ENCODE assay signal across 8 cellular contexts in the genomic region with DNA sequence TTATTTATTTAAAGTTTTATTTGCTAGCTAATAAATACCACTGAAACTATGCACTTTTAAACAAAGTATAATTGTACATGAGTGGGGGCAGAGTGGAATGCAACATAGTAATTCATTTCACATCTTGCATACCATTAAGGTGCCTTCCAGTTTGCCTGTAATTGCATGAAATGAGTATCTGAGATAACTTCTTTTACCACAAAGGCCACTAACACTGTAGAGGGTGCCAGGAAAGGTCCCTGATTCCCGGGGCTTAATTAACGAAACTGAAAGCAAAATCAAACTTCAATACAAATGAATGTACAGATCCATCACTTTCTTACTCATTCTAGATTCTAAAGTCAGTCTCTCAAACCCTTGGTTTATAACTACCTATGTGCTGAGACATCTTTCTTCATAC. TPM values are rescaled to one million over a fixed set of nuclear protein-coding genes. Genes with fewer than 3 reads are reported as not detected.
DNase-seq lines count a peak whose midpoint lies in the region; ATAC-seq, FAIRE-seq and TF ChIP-seq lines count a peak whose summit lies in the region.

No MANE protein-coding gene starts in this region.

- in situ Hi-C loops in HepG2 (cut with HindIII; ENCODE audit: extremely low pct_ligation_motif_present, low pct_unique_long_range_greater_than_20kb) (no loop called here), gastrocnemius medialis (cut with MboI; ENCODE audit: low sequenced_read_pairs in 4 of 4) (no loop called here)

- H3K27ac ChIP-seq in liver (ENCODE audit: low read depth in 1 of 2, low read length in 2 of 2) = no peak overlapping the region
- H3K27ac ChIP-seq in HepG2 (ENCODE audit: extremely low read length, insufficient read depth, low read length) = no peak overlapping the region
- no peak overlapping the region for H3K27ac ChIP-seq in PC-9
- H3K27ac ChIP-seq in coronary artery = peak overlapping the region in 1 of 2 donors; percentile 94
- peak overlapping the region in 1 of 4 donors; percentile 75 for H3K27ac ChIP-seq in gastrocnemius medialis

- no peaks in the 10 kb centered on the region; the same call in 1 of the 2 replicates for H3K9me2 ChIP-seq in PC-9 (ENCODE audit: insufficient read depth)

- H3K4me3 ChIP-seq in liver (ENCODE audit: low read depth in 1 of 3, low read length in 3 of 3) = peak overlapping the region; percentile 37 to 50 (median 41)
- H3K4me3 ChIP-seq in HepG2 (replicated peaks in 1 of 3; ENCODE audit: insufficient read depth in 1 of 3, low read depth in 2 of 3, low read length in 3 of 3) = no peak overlapping the region
- peak overlapping the region; percentile 93 for H3K4me3 ChIP-seq in PC-9
- peak overlapping the region; percentile 91 for H3K4me3 ChIP-seq in coronary artery
- H3K4me3 ChIP-seq in gastrocnemius medialis = peak overlapping the region; percentile 66 to 89 (median 84)

- H3K9ac ChIP-seq in liver (ENCODE audit: low read depth in 1 of 2, low read length in 2 of 2) = peak overlapping the region; percentile 3 to 91
- no peak overlapping the region for H3K9ac ChIP-seq in HepG2 (ENCODE audit: insufficient read depth, low read depth, low read length)

- BruUV-seq in HepG2 (replicated peaks; lab: Mats Ljungman, UMichigan) (no TSS peak), PC-9 (replicated peaks; lab: Mats Ljungman, UMichigan) (no TSS peak)

- H3K79me2 ChIP-seq in HepG2 (ENCODE audit: insufficient read depth, low read length) (no peaks in the 10 kb centered on the region), PC-9 (ENCODE audit: low read depth) (peaks cover 34% of the 10 kb centered on the region)

- H3K27me3 ChIP-seq in liver (ENCODE audit: control insufficient read depth in 4 of 4, insufficient read depth in 4 of 4, low read length in 3 of 4) (no peaks in the 10 kb centered on the region), HepG2 (ENCODE audit: control insufficient read depth in 1 of 2, insufficient read depth in 2 of 2, low read length in 2 of 2) (peaks cover 0 to 11% of the 10 kb centered on the region in 2 experiments; a peak in 2 of 5 replicates), PC-9 (ENCODE audit: insufficient read depth, low read depth) (no peaks in the 10 kb centered on the region), gastrocnemius medialis (no peaks in the 10 kb centered on the region)

- DNase-seq in HepG2 (ENCODE audit: low spot score) (no peak), PC-9 (no peak), coronary artery (ENCODE audit: low spot score) (no peak), gastrocnemius medialis (no peak), Kasumi-1 (lab: John Stamatoyannopoulos, UW) (no peak), SK-N-DZ (ENCODE audit: low spot score) (no peak)

- H3K4me2 ChIP-seq in HepG2 (ENCODE audit: low read depth, low read length) (no peak overlapping the region; the same call in 1 of the 2 replicates), PC-9 (peak overlapping the region; percentile 96)

- ATAC-seq in HepG2 (no peak), HG02938 (IDR thresholded peaks at IDR 0.05; ENCODE audit: unreplicated experiment) (peak; percentile 36), gastrocnemius medialis (no peak)

- H4K20me1 ChIP-seq in HepG2 (ENCODE audit: insufficient read depth, low read length) (no peaks in the 10 kb centered on the region), PC-9 (ENCODE audit: insufficient read depth) (no peaks in the 10 kb centered on the region)

- H3F3A ChIP-seq in PC-9 (ENCODE audit: insufficient read depth, low read depth) = peaks cover 10% of the 10 kb centered on the region

- H3K4me1 ChIP-seq in liver (ENCODE audit: control insufficient read depth in 4 of 4, insufficient read depth in 4 of 4, low read length in 3 of 4) (peaks cover 2 to 18% (median 15%) of the 10 kb centered on the region in 4 donors), HepG2 (ENCODE audit: insufficient read depth, low read length) (peaks cover 9% of the 10 kb centered on the region), PC-9 (replicated peaks; ENCODE audit: insufficient read depth) (peaks cover 32% of the 10 kb centered on the region), gastrocnemius medialis (peaks cover 10 to 11% of the 10 kb centered on the region in 2 donors)

- TF ChIP-seq RAD21 in liver (IDR thresholded peaks at IDR 0.05) = no peak
- no peak for TF ChIP-seq RAD21 in HepG2 (CRISPR knock-in tag; IDR thresholded peaks at IDR 0.05)

- H3K9me3 ChIP-seq in liver (ENCODE audit: control insufficient read depth in 4 of 4, low read length in 3 of 4) (no peaks in the 10 kb centered on the region), HepG2 (ENCODE audit: low read length) (no peaks in the 10 kb centered on the region), PC-9 (ENCODE audit: insufficient read depth, low read depth) (no peaks in the 10 kb centered on the region), gastrocnemius medialis (no peaks in the 10 kb centered on the region)

- WGBS in liver = under 1% methylated on average over 2 of the region's 2 CpGs
- 46% methylated on average over 2 of the region's 2 CpGs for WGBS in HepG2 (ENCODE audit: low lambda C conversion rate)

- FAIRE-seq in HepG2 (lab: Jason Lieb, UNC) = no peak

- POLR2A ChIA-PET in HepG2 (lab: Yijun Ruan, JAX) (no interaction called here), PC-9 (lab: Charles Lee; ENCODE audit: unreplicated experiment) (interaction anchor here (0.7 kb wide), 1 partner anchor 9 kb away, joined by 3 read pairs; no protein-coding TSS in a partner anchor)

- no peak overlapping the region for H2AFZ ChIP-seq in HepG2 (ENCODE audit: low read length)
- peak overlapping the region; percentile 13 for H2AFZ ChIP-seq in PC-9

- intact Hi-C loops in HepG2 (cut with micrococcal nuclease; ENCODE audit: unreplicated experiment) (no loop called here), PC-9 (cut with micrococcal nuclease; ENCODE audit: unreplicated experiment) (loop anchor here (2.0 kb wide), 1 partner anchor 36 kb away; no protein-coding TSS in a partner anchor), gastrocnemius medialis (cut with DNase I; ENCODE audit: low total_unique reads) (loop anchor here (10.0 kb wide), 1 partner anchor 104 kb away; no protein-coding TSS in a partner anchor)

- CTCF ChIA-PET in HepG2 (lab: Yijun Ruan, JAX; ENCODE audit: low intra/inter-chr PET ratio, low total read pairs) = no interaction called here
- CTCF ChIA-PET in PC-9 (lab: Charles Lee) = interaction anchor here (0.5 kb wide), 1 partner anchor 14 kb away, joined by 6 read pairs; no protein-coding TSS in a partner anchor

- no peaks in the 10 kb centered on the region for H3K36me3 ChIP-seq in liver (ENCODE audit: control insufficient read depth in 4 of 4, insufficient read depth in 3 of 4, low read depth in 1 of 4, low read length in 3 of 4)
- H3K36me3 ChIP-seq in HepG2 (replicated peaks in 1 of 2; ENCODE audit: control insufficient read depth in 1 of 2, insufficient read depth in 2 of 2, low read length in 2 of 2) = no peaks in the 10 kb centered on the region
- no peaks in the 10 kb centered on the region for H3K36me3 ChIP-seq in PC-9 (ENCODE audit: low read depth)
- no peaks in the 10 kb centered on the region for H3K36me3 ChIP-seq in gastrocnemius medialis

- TF ChIP-seq POLR2A in HepG2 (IDR thresholded peaks at IDR 0.05; ENCODE audit: insufficient read depth in 1 of 2, low read depth in 2 of 2, low read length in 2 of 2) (no peak), gastrocnemius medialis (IDR thresholded peaks at IDR 0.05) (no peak)

- no peak for TF ChIP-seq EP300 in HepG2 (IDR thresholded peaks at IDR 0.05; ENCODE audit: low read depth in 2 of 2, low read length in 2 of 2)
- TF ChIP-seq EP300 in HepG2 (CRISPR knock-in tag; IDR thresholded peaks at IDR 0.05; ENCODE audit: borderline replicate concordance) = no peak

- TF ChIP-seq CTCF in liver (IDR thresholded peaks at IDR 0.05; ENCODE audit: low read depth, low read length, missing input control) = no peak
- no peak for TF ChIP-seq CTCF in HepG2 (CRISPR knock-in tag; IDR thresholded peaks at IDR 0.05)
- TF ChIP-seq CTCF in PC-9 (conservative IDR thresholded peaks at IDR 0.05) = no peak
- no peak for TF ChIP-seq CTCF in coronary artery (IDR thresholded peaks at IDR 0.05)
- no peak for TF ChIP-seq CTCF in gastrocnemius medialis (IDR thresholded peaks at IDR 0.05 in 4 of 5, conservative IDR thresholded peaks at IDR 0.05 in 1 of 5)

TF ChIP-seq in liver, 16 proteins besides CTCF, POLR2A, EP300 and RAD21 (continues in another document):
- TF ChIP-seq GABPA (IDR thresholded peaks at IDR 0.05 in 1 of 2, conservative IDR thresholded peaks at IDR 0.05 in 1 of 2) (no peak), JUND (IDR thresholded peaks at IDR 0.05) (no peak), EGR1 (IDR thresholded peaks at IDR 0.05; ENCODE audit: low read depth in 2 of 2) (no peak)

TF ChIP-seq in HepG2, 621 proteins besides CTCF, POLR2A, EP300 and RAD21 (continues in another document):
- TF ChIP-seq ZNF230 (CRISPR knock-in tag; IDR thresholded peaks at IDR 0.05) = no peak
- TF ChIP-seq ZNF614 (CRISPR knock-in tag; IDR thresholded peaks at IDR 0.05; ENCODE audit: borderline replicate concordance) = no peak
- no peak for TF ChIP-seq ZMYM3 (CRISPR knock-in tag; IDR thresholded peaks at IDR 0.05)

RNA-seq across cellular contexts. Expression of gene CD47, which starts 2.1 kb away (rescaled TPM):
- total RNA-seq in liver (10 to 100 TPM; 29.0 to 38.8 TPM), HepG2 (2016; rRNA removed; fragmentation: Illumina TruSeq; extraction: Trizol) (3.1 and 6.5 TPM in 2 replicates), PC-9 (2021) (74.8 and 76.9 TPM in 2 replicates), gastrocnemius medialis (10 to 100 TPM; 14.5 to 30.3 (median 22.4) TPM)
- polyA plus RNA-seq in liver (10 to 100 TPM; 23.4 to 39.5 TPM), HepG2 (2011; rRNA removed) (2.5 and 3.3 TPM in 2 replicates)
- total RNA-seq in HepG2 (2016; cell fraction: cytosol; rRNA removed; fragmentation: Illumina TruSeq; extraction: Trizol; ENCODE audit: low read depth) = 1.3 and 2.9 TPM in 2 replicates
- total RNA-seq in HepG2 (2016; cell fraction: insoluble cytoplasmic fraction; rRNA removed; fragmentation: Illumina TruSeq; extraction: Trizol) = 2.7 and 7.3 TPM in 2 replicates
- total RNA-seq in HepG2 (2016; cell fraction: membrane; rRNA removed; fragmentation: Illumina TruSeq; extraction: Trizol) = 4.1 and 4.8 TPM in 2 replicates
- 6.2 and 7.8 TPM in 2 replicates for total RNA-seq in HepG2 (2016; cell fraction: nucleus; rRNA removed; fragmentation: Illumina TruSeq; extraction: Trizol)
- polyA plus RNA-seq in HepG2 (2011; cell fraction: cytosol; rRNA removed) = 1.7 and 2.7 TPM in 2 replicates
- polyA plus RNA-seq in HepG2 (2011; cell fraction: nucleus; rRNA removed) = 1.1 and 1.3 TPM in 2 replicates
- polyA plus RNA-seq in HepG2 (2012) = 1.1 and 1.8 TPM in 2 replicates
- polyA plus RNA-seq in HepG2 (2016; cell fraction: cytosol; fragmentation: Illumina TruSeq; extraction: Trizol; ENCODE audit: low read depth) = 2.0 and 2.2 TPM in 2 replicates
- 2.8 and 3.0 TPM in 2 replicates for polyA plus RNA-seq in HepG2 (2016; cell fraction: insoluble cytoplasmic fraction; fragmentation: Illumina TruSeq; extraction: Trizol; ENCODE audit: low read depth)
- 2.2 and 2.8 TPM in 2 replicates for polyA plus RNA-seq in HepG2 (2016; cell fraction: membrane; fragmentation: Illumina TruSeq; extraction: Trizol; ENCODE audit: low read depth)
- polyA plus RNA-seq in HepG2 (2016; cell fraction: nucleus; fragmentation: Illumina TruSeq; extraction: Trizol; ENCODE audit: insufficient read depth, low read depth) = 5.7 and 10.7 TPM in 2 replicates
- polyA minus RNA-seq in HepG2 (2011; rRNA and poly(A)+ RNA removed; ENCODE audit: low replicate concordance) = 1.3 and 18.8 TPM in 2 replicates
- 1.5 and 1.6 TPM in 2 replicates for polyA minus RNA-seq in HepG2 (2011; cell fraction: cytosol; rRNA and poly(A)+ RNA removed)
- 3.6 and 10.0 TPM in 2 replicates for polyA minus RNA-seq in HepG2 (2011; cell fraction: nucleus; rRNA and poly(A)+ RNA removed)
- polyA plus RNA-seq in SK-N-DZ (2014; cell fraction: cytosol; rRNA removed) = 54.2 and 86.5 TPM in 2 replicates
- polyA plus RNA-seq in SK-N-DZ (2014; cell fraction: nucleus; rRNA removed) = 81.3 and 90.9 TPM in 2 replicates

Comparison
In these comparisons a context has a peak if more than half of its experiments do, and no peak if none do; other contexts are left out.
1. H3K4me3 ChIP-seq: peak in liver (3 of 3), PC-9 (single experiment), coronary artery (single experiment) and gastrocnemius medialis (4 of 4); none in HepG2 (0 of 3).